8 cellular contexts compared by ENCODE assay signal in genomic region chrX:2325076-2325784, GRCh38.
DNase-seq lines count a peak whose midpoint lies in the region; ATAC-seq and TF ChIP-seq lines count a peak whose summit lies in the region.

No MANE protein-coding gene starts in this region.

- intact Hi-C loops in CD4-positive, alpha-beta memory T cell (cut with micrococcal nuclease): no loop called here
- intact Hi-C loops in lower lobe of right lung (cut with DNase I): no loop called here

- no peaks in the 10 kb centered on the region for H3K9me3 ChIP-seq in CD4-positive, alpha-beta memory T cell (ENCODE audit: control insufficient read depth in 1 of 2, low read length in 2 of 2)
- no peaks in the 10 kb centered on the region for H3K9me3 ChIP-seq in lower lobe of right lung

- H3K27me3 Mint-ChIP-seq in CD4-positive, alpha-beta memory T cell: no peaks in the 10 kb centered on the region

- peaks cover 7 to 9% of the 10 kb centered on the region in 2 donors for H3K36me3 Mint-ChIP-seq in CD4-positive, alpha-beta memory T cell

- H3K4me1 ChIP-seq in CD4-positive, alpha-beta memory T cell (ENCODE audit: insufficient read depth, low read length): no peaks in the 10 kb centered on the region
- H3K4me1 ChIP-seq in lower lobe of right lung: peaks cover 9% of the 10 kb centered on the region

- CTCF ChIA-PET in CD4-positive, alpha-beta memory T cell (lab: Charles Lee; ENCODE audit: partially characterized antibody): no interaction called here

- peak overlapping the region; percentile 27 to 97 (median 93) for H3K27ac Mint-ChIP-seq in CD4-positive, alpha-beta memory T cell

- no peaks in the 10 kb centered on the region for H3K36me3 ChIP-seq in CD4-positive, alpha-beta memory T cell (ENCODE audit: insufficient read depth, low read length)
- H3K36me3 ChIP-seq in lower lobe of right lung: no peaks in the 10 kb centered on the region

- no peak for TF ChIP-seq CTCF in lower lobe of right lung (IDR thresholded peaks at IDR 0.05)

- ATAC-seq in HG03097 (IDR thresholded peaks at IDR 0.05; ENCODE audit: low FRiP score, unreplicated experiment) (peak; percentile 47), lower lobe of right lung (peak in 1 of 2 donors; percentile 51), HG02610 (IDR thresholded peaks at IDR 0.05; ENCODE audit: unreplicated experiment) (no peak), GM21723 (IDR thresholded peaks at IDR 0.05; ENCODE audit: unreplicated experiment) (no peak)

- POLR2A ChIA-PET in CD4-positive, alpha-beta memory T cell (lab: Charles Lee; ENCODE audit: partially characterized antibody): no interaction called here

- no peak overlapping the region for H3K27ac ChIP-seq in CD4-positive, alpha-beta memory T cell (ENCODE audit: low read depth, low read length)
- no peak overlapping the region for H3K27ac ChIP-seq in lower lobe of right lung
- H3K27ac ChIP-seq in temporal lobe (ENCODE audit: low read depth, low read length): peak overlapping the region; percentile 72

- peaks cover 2 to 16% (median 7%) of the 10 kb centered on the region in 4 donors for H3K4me1 Mint-ChIP-seq in CD4-positive, alpha-beta memory T cell

- peak overlapping the region in 1 of 2 donors; percentile 42 for H3K4me3 ChIP-seq in CD4-positive, alpha-beta memory T cell (ENCODE audit: low read length in 2 of 2)
- peak overlapping the region; percentile 17 for H3K4me3 ChIP-seq in lower lobe of right lung

- no peaks in the 10 kb centered on the region for H3K27me3 ChIP-seq in CD4-positive, alpha-beta memory T cell (ENCODE audit: insufficient read depth, low read length)
- H3K27me3 ChIP-seq in lower lobe of right lung (ENCODE audit: low read depth): no peaks in the 10 kb centered on the region

- peaks cover 0 to 7% (median 1%) of the 10 kb centered on the region in 8 donors for H3K9me3 Mint-ChIP-seq in CD4-positive, alpha-beta memory T cell

- peak in 4 of 5 donors; percentile 38 to 52 (median 52) for DNase-seq in CD4-positive, alpha-beta memory T cell
- peak; percentile 39 for DNase-seq in central memory CD4-positive, alpha-beta T cell
- DNase-seq in lower lobe of right lung (peak; percentile 55), SK-N-DZ (ENCODE audit: low spot score) (no peak)

- H3K4me3 Mint-ChIP-seq in CD4-positive, alpha-beta memory T cell: peak overlapping the region; percentile 79 to 97 (median 94)
